Comparison of ENCODE assay signal across 8 cellular contexts in the genomic region with DNA sequence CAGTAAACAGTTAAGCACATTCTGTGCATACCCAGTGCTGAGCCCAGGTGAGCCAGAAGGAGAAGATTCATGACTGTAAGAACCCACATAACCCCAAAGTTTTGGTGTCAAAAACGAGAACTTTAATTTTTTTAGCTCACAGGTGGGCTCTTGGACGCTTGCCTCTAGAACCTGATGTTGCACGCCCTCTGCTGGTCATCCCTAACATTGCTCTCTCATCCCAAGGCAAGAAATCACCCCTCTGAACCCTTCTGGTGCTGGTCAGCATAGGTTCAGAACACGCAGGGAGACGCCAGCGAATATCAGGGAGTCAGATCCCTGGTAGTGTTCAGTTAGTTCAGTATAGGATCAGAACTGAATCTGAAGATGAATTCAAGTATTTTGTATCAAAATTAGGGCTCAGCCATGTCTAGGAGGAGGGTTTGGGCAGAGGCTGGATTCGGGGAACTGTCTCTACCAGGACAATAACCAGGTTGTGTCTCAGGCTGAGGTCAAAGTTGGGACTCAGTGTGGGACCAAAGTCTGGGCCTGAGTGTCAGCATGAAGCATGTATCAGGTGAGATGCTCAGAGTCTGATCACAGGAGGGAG. TPM values are rescaled to one million over a fixed set of nuclear protein-coding genes. Genes with fewer than 3 reads are reported as not detected.
A peak's percentile ranks its signal among the peaks of the same experiment; 100 is the strongest.
DNase-seq lines count a peak whose midpoint lies in the region; ATAC-seq, FAIRE-seq and TF ChIP-seq lines count a peak whose summit lies in the region.

No MANE protein-coding gene starts in this region.

- no peaks in the 10 kb centered on the region for H3K9me3 Mint-ChIP-seq in astrocyte (ENCODE audit: unreplicated experiment)

- H3K27ac ChIP-seq in KMS-11, result no peak overlapping the region
- H3K27ac ChIP-seq in astrocyte (ENCODE audit: low read depth, low read length), result no peak overlapping the region
- no peak overlapping the region for H3K27ac ChIP-seq in keratinocyte (ENCODE audit: control insufficient read depth, insufficient read depth, low read length)

- H3K4me3 ChIP-seq in KMS-11 (IDR thresholded peaks at IDR 0.05; ENCODE audit: insufficient read depth, low read depth, low read length) (no peak overlapping the region), astrocyte (ENCODE audit: insufficient read depth, low read depth, low read length) (no peak overlapping the region), keratinocyte (ENCODE audit: control insufficient read depth in 2 of 3, extremely low read depth in 1 of 3, insufficient read depth in 2 of 3, low read depth in 1 of 3, low read length in 3 of 3) (no peak overlapping the region)

- H4K20me1 ChIP-seq in KMS-11 (ENCODE audit: insufficient read depth) (no peaks in the 10 kb centered on the region), astrocyte (ENCODE audit: insufficient read depth, low read length) (no peaks in the 10 kb centered on the region), keratinocyte (ENCODE audit: control insufficient read depth, extremely low read depth, insufficient read depth, low read length) (no peaks in the 10 kb centered on the region)

- no peak overlapping the region for H3K4me3 Mint-ChIP-seq in astrocyte (ENCODE audit: unreplicated experiment)

- H3K36me3 ChIP-seq in KMS-11 (ENCODE audit: insufficient read depth) (no peaks in the 10 kb centered on the region), astrocyte (ENCODE audit: insufficient read depth, low read length) (no peaks in the 10 kb centered on the region), keratinocyte (ENCODE audit: control insufficient read depth in 2 of 2, extremely low read depth in 1 of 2, insufficient read depth in 2 of 2, low read length in 2 of 2) (no peaks in the 10 kb centered on the region)

- H2AFZ ChIP-seq in KMS-11 (ENCODE audit: low read depth), result no peak overlapping the region
- no peak overlapping the region for H2AFZ ChIP-seq in astrocyte (ENCODE audit: low read depth, low read length)
- no peak overlapping the region for H2AFZ ChIP-seq in keratinocyte (ENCODE audit: control insufficient read depth, low read length)

- peaks cover 15% of the 10 kb centered on the region for H3K27me3 Mint-ChIP-seq in astrocyte (ENCODE audit: low read depth, unreplicated experiment)

- FAIRE-seq in astrocyte (lab: Jason Lieb, UNC), result no peak
- FAIRE-seq in keratinocyte (lab: Jason Lieb, UNC), result peak; percentile 65

- H3K27me3 ChIP-seq in KMS-11 (ENCODE audit: insufficient read depth, low read depth) (no peaks in the 10 kb centered on the region), astrocyte (ENCODE audit: insufficient read depth, low read length) (peaks cover 7% of the 10 kb centered on the region), keratinocyte (ENCODE audit: control insufficient read depth, extremely low read depth, insufficient read depth, low read length) (no peaks in the 10 kb centered on the region)

- no peak for ATAC-seq in HG02973 (IDR thresholded peaks at IDR 0.05; ENCODE audit: unreplicated experiment)

- H3K4me1 Mint-ChIP-seq in astrocyte (ENCODE audit: low read depth, unreplicated experiment), result peaks cover 4% of the 10 kb centered on the region

- dilution Hi-C loops in keratinocyte (cut with MboI; ENCODE audit: extremely low pct_ligation_motif_present, low sequenced_read_pairs), result no loop called here

- H3K9me3 ChIP-seq in astrocyte (ENCODE audit: insufficient read depth, low read depth, low read length) (no peaks in the 10 kb centered on the region), keratinocyte (ENCODE audit: control insufficient read depth, low read depth, low read length) (no peaks in the 10 kb centered on the region)

- peaks cover 3% of the 10 kb centered on the region for H3K9me1 ChIP-seq in keratinocyte (ENCODE audit: control insufficient read depth, extremely low read depth, insufficient read depth, low read length)

- H3K27ac Mint-ChIP-seq in astrocyte (ENCODE audit: unreplicated experiment), result peak overlapping the region; percentile 68

- no peak overlapping the region for H3K4me2 ChIP-seq in KMS-11
- no peak overlapping the region for H3K4me2 ChIP-seq in astrocyte (ENCODE audit: low read length)
- H3K4me2 ChIP-seq in keratinocyte (ENCODE audit: control insufficient read depth, extremely low read depth, insufficient read depth, low read depth, low read length), result no peak overlapping the region

- no peaks in the 10 kb centered on the region for H3K4me1 ChIP-seq in KMS-11 (ENCODE audit: low read depth, poor library complexity, severe bottlenecking)
- peaks cover 9% of the 10 kb centered on the region for H3K4me1 ChIP-seq in astrocyte (ENCODE audit: insufficient read depth, low read length)
- peaks cover 27% of the 10 kb centered on the region for H3K4me1 ChIP-seq in keratinocyte (ENCODE audit: control insufficient read depth, extremely low read depth, insufficient read depth, low read length)

- no peaks in the 10 kb centered on the region for H3K36me3 Mint-ChIP-seq in astrocyte (ENCODE audit: low read depth, unreplicated experiment)

- TF ChIP-seq CTCF in KMS-11 (conservative IDR thresholded peaks at IDR 0.05; ENCODE audit: low read depth, low read length), result peak; percentile 90
- peak; percentile 86 for TF ChIP-seq CTCF in astrocyte (IDR thresholded peaks at IDR 0.05; ENCODE audit: insufficient read depth, low read depth, low read length)
- peak; percentile 78 to 92 (median 86) for TF ChIP-seq CTCF in keratinocyte (optimal IDR thresholded peaks at IDR 0.05 in 1 of 3, IDR thresholded peaks at IDR 0.05 in 1 of 3, conservative IDR thresholded peaks at IDR 0.05 in 1 of 3; ENCODE audit: extremely low read depth in 1 of 3, insufficient read depth in 2 of 3, low read length in 3 of 3)

- H3K79me2 ChIP-seq in KMS-11 (ENCODE audit: insufficient read depth, low read depth) (no peaks in the 10 kb centered on the region), astrocyte (ENCODE audit: insufficient read depth, low read length) (no peaks in the 10 kb centered on the region), keratinocyte (ENCODE audit: control insufficient read depth, insufficient read depth, low read length) (no peaks in the 10 kb centered on the region)

- DNase-seq in EL, result peak; percentile 59
- peak; percentile 38 for DNase-seq in SKM-1 treated with dmso at 0.1 percent for 144 hours (lab: John Stamatoyannopoulos, UW; ENCODE audit: unreplicated experiment)
- peak; percentile 19 for DNase-seq in astrocyte (ENCODE audit: low read depth)
- DNase-seq in keratinocyte (ENCODE audit: low read depth, low spot score), result no peak
- peak; percentile 48 for DNase-seq in stimulated activated CD8-positive, alpha-beta memory T cell treated with anti-CD3 and anti-CD28 coated beads, Interleukin-4, amount 100 ng/mL, for 24 hours (ENCODE audit: low read depth)
- DNase-seq in globus pallidus (ENCODE audit: low spot score), result no peak

- H3K9ac ChIP-seq in KMS-11 (no peak overlapping the region), astrocyte (ENCODE audit: low read length) (no peak overlapping the region), keratinocyte (ENCODE audit: control insufficient read depth, extremely low read depth, insufficient read depth, low read length) (no peak overlapping the region)

RNA-seq across cellular contexts. Expression of a gene that starts 4.1 kb away (rescaled TPM):
- 27.3 and 27.8 TPM in 2 replicates for total RNA-seq in astrocyte
- polyA plus RNA-seq in keratinocyte, result 2.4 to 3.9 TPM (median 2.7 TPM) in 3 replicates
- 1.5 TPM for polyA plus RNA-seq in keratinocyte (2011; ENCODE audit: low read depth)
- polyA plus RNA-seq in keratinocyte (2011; cell fraction: cytosol; rRNA removed), result 3.3 and 4.1 TPM in 2 replicates
- 3.0 and 5.0 TPM in 2 replicates for polyA plus RNA-seq in keratinocyte (2011; cell fraction: nucleus; rRNA removed)
- 4.5 and 4.8 TPM in 2 replicates for polyA plus RNA-seq in keratinocyte (2012; ENCODE audit: low replicate concordance)
- polyA minus RNA-seq in keratinocyte, result 1.6 to 3.9 TPM (median 2.8 TPM) in 3 replicates
- 1.9 TPM for polyA minus RNA-seq in keratinocyte (2011; cell fraction: cytosol; rRNA and poly(A)+ RNA removed)
- 1.4 and 1.9 TPM in 2 replicates for polyA minus RNA-seq in keratinocyte (2011; cell fraction: nucleus; rRNA and poly(A)+ RNA removed)

RNA-seq across cellular contexts. Expression of a gene that starts 27.3 kb away (rescaled TPM):
- total RNA-seq in astrocyte, result 0.07 and 0.16 TPM in 2 replicates
- 0.04 to 0.09 TPM (median 0.04 TPM) in 3 replicates for polyA plus RNA-seq in keratinocyte
- 1.2 TPM for polyA plus RNA-seq in keratinocyte (2011; ENCODE audit: low read depth)
- polyA plus RNA-seq in keratinocyte (2011; cell fraction: cytosol; rRNA removed), result 0.05 and 0.10 TPM in 2 replicates
- polyA plus RNA-seq in keratinocyte (2011; cell fraction: nucleus; rRNA removed), result 0.11 and 0.15 TPM in 2 replicates
- polyA plus RNA-seq in keratinocyte (2012; ENCODE audit: low replicate concordance), result 0.44 TPM in 1 of 2 replicates, not detected in the other
- polyA minus RNA-seq in keratinocyte, result 0.10 to 0.30 TPM (median 0.26 TPM) in 3 replicates
- polyA minus RNA-seq in keratinocyte (2011; cell fraction: cytosol; rRNA and poly(A)+ RNA removed), result not detected
- 0.11 TPM in 1 of 2 replicates, not detected in the other for polyA minus RNA-seq in keratinocyte (2011; cell fraction: nucleus; rRNA and poly(A)+ RNA removed)

Comparison
In these comparisons a context has a peak if more than half of its experiments do, and no peak if none do; other contexts are left out.
1. DNase-seq: peak in EL (single experiment), SKM-1 treated with dmso at 0.1 percent for 144 hours (single experiment), astrocyte (single experiment) and stimulated activated CD8-positive, alpha-beta memory T cell treated with anti-CD3 and anti-CD28 coated beads, Interleukin-4, amount 100 ng/mL, for 24 hours (single experiment); none in keratinocyte (single experiment) and globus pallidus (single experiment).
2. Peak in every context shown above with its lines, with median percentiles within 50 percentile points of each other: CTCF ChIP-seq.